12 cellular contexts compared by ENCODE assay signal in genomic region chr9:130660683-130661460, GRCh38. TPM values are rescaled to one million over a fixed set of nuclear protein-coding genes. Genes with fewer than 3 reads are reported as not detected.
DNase-seq lines count a peak whose midpoint lies in the region; ATAC-seq and TF ChIP-seq lines count a peak whose summit lies in the region.
"Had no signal": no experiment of that assay in that cellular context is flagged by ENCODE, and none has a peak within 500 bp of the region (broad histone marks: within the 10 kb centered on the region; RNA-seq: fewer than 3 reads in every experiment).

No MANE protein-coding gene starts in this region.

- whole genome bisulfite sequencing in iPS DF 6.9 (ENCODE audit: insufficient coverage, insufficient read length): no CpG with 5 or more reads among the region's 82 CpGs
- WGBS in smooth muscle cell (ENCODE audit: low lambda C conversion rate): 3% methylated on average over 66 of the region's 82 CpGs

- intact Hi-C loops in CD8-positive, alpha-beta T cell (cut with DNase I, micrococcal nuclease): no loop called here

- peak overlapping the region; percentile 82 for H3K4me2 ChIP-seq in smooth muscle cell

- H3K4me1 Mint-ChIP-seq in CD8-positive, alpha-beta T cell (ENCODE audit: low read depth): peaks cover 26% of the 10 kb centered on the region

- H3K4me1 ChIP-seq in HEK293 (ENCODE audit: control insufficient read depth, insufficient read depth, low read length) (no peaks in the 10 kb centered on the region; the same call in 1 of the 2 replicates), iPS DF 6.9 (ENCODE audit: control insufficient read depth, insufficient read depth, low read length) (peaks cover 2% of the 10 kb centered on the region), smooth muscle cell (ENCODE audit: low read depth) (peaks cover 38% of the 10 kb centered on the region)
- peaks cover 36% of the 10 kb centered on the region for H3K4me1 ChIP-seq in CD8-positive, alpha-beta T cell (ENCODE audit: insufficient read depth, low read length)

- no peak for TF ChIP-seq CTCF in HEK293 (tag by site-specific recombination; IDR thresholded peaks at IDR 0.05)
- TF ChIP-seq CTCF in WERI-Rb-1 (IDR thresholded peaks at IDR 0.05; ENCODE audit: low read depth, low read length): no peak
- no peak for TF ChIP-seq CTCF in smooth muscle cell (IDR thresholded peaks at IDR 0.05; ENCODE audit: borderline replicate concordance, insufficient read depth, poor library complexity, severe bottlenecking)
- no peak for TF ChIP-seq CTCF in CD8-positive, alpha-beta T cell (IDR thresholded peaks at IDR 0.05)

- H3K4me3 ChIP-seq in HEK293 (ENCODE audit: low read depth, low read length): peak overlapping the region; percentile 21
- H3K4me3 ChIP-seq in WERI-Rb-1 (ENCODE audit: low read depth, low read length): peak overlapping the region; percentile 35
- peak overlapping the region; percentile 27; the same call in 1 of the 2 replicates for H3K4me3 ChIP-seq in iPS DF 6.9 (ENCODE audit: low read length)
- H3K4me3 ChIP-seq in smooth muscle cell: peak overlapping the region; percentile 31
- H3K4me3 ChIP-seq in CD8-positive, alpha-beta T cell (ENCODE audit: low read depth, low read length): no peak overlapping the region

- CTCF ChIA-PET in HEK293 (lab: Yijun Ruan, JAX): interaction anchor here (0.6 kb wide), 1 partner anchor 212 kb away, joined by 4 read pairs; no protein-coding TSS in a partner anchor
- CTCF ChIA-PET in CD8-positive, alpha-beta T cell (lab: Charles Lee): no interaction called here

- H3K79me2 ChIP-seq in smooth muscle cell (ENCODE audit: low read depth): no peaks in the 10 kb centered on the region

- H4K20me1 ChIP-seq in smooth muscle cell (ENCODE audit: low read depth): peaks cover 7% of the 10 kb centered on the region

- H3K27me3 Mint-ChIP-seq in CD8-positive, alpha-beta T cell (ENCODE audit: low read depth): peaks cover 55% of the 10 kb centered on the region

- no peak overlapping the region for H3K27ac ChIP-seq in HEK293 (ENCODE audit: extremely low read depth, low read depth, low read length)
- no peak overlapping the region for H3K27ac ChIP-seq in WERI-Rb-1
- no peak overlapping the region for H3K27ac ChIP-seq in iPS DF 6.9 (ENCODE audit: low read length)
- H3K27ac ChIP-seq in smooth muscle cell (ENCODE audit: low read depth): no peak overlapping the region
- H3K27ac ChIP-seq in CD8-positive, alpha-beta T cell (ENCODE audit: low read depth, low read length): no peak overlapping the region
- H3K27ac ChIP-seq: VCaP had no signal

- H3K9me3 Mint-ChIP-seq in CD8-positive, alpha-beta T cell: no peaks in the 10 kb centered on the region

- H3K4me3 Mint-ChIP-seq in CD8-positive, alpha-beta T cell: no peak overlapping the region

- H3K27ac Mint-ChIP-seq in CD8-positive, alpha-beta T cell: no peak overlapping the region

- no peaks in the 10 kb centered on the region for H3K36me3 Mint-ChIP-seq in CD8-positive, alpha-beta T cell

- H3K9me3 ChIP-seq in HEK293 (ENCODE audit: control insufficient read depth, insufficient read depth, low read depth, low read length) (no peaks in the 10 kb centered on the region), WERI-Rb-1 (ENCODE audit: severe bottlenecking) (no peaks in the 10 kb centered on the region), iPS DF 6.9 (ENCODE audit: control insufficient read depth, insufficient read depth, low read length) (no peaks in the 10 kb centered on the region), smooth muscle cell (replicated peaks; ENCODE audit: low read depth) (no peaks in the 10 kb centered on the region)
- H3K9me3 ChIP-seq in CD8-positive, alpha-beta T cell (ENCODE audit: low read length): no peaks in the 10 kb centered on the region

- POLR2A ChIA-PET in HEK293 (lab: Yijun Ruan, JAX): interaction anchor here (0.6 kb wide), 1 partner anchor 219 kb away, joined by 3 read pairs; no protein-coding TSS in a partner anchor
- POLR2A ChIA-PET in CD8-positive, alpha-beta T cell (lab: Charles Lee): no interaction called here

- no peaks in the 10 kb centered on the region for H3F3A ChIP-seq in smooth muscle cell (ENCODE audit: low read depth)

- no peaks in the 10 kb centered on the region for H3K36me3 ChIP-seq in HEK293 (ENCODE audit: control insufficient read depth in 2 of 2, insufficient read depth in 1 of 2, low read length in 2 of 2)
- no peaks in the 10 kb centered on the region for H3K36me3 ChIP-seq in WERI-Rb-1
- H3K36me3 ChIP-seq in iPS DF 6.9 (ENCODE audit: control insufficient read depth, insufficient read depth, low read length): no peaks in the 10 kb centered on the region
- H3K36me3 ChIP-seq in smooth muscle cell (ENCODE audit: low read depth): no peaks in the 10 kb centered on the region
- no peaks in the 10 kb centered on the region for H3K36me3 ChIP-seq in CD8-positive, alpha-beta T cell (ENCODE audit: insufficient read depth, low read length)

- H3K27me3 ChIP-seq in WERI-Rb-1 (ENCODE audit: insufficient read depth, low read depth, severe bottlenecking): peaks cover 95% of the 10 kb centered on the region
- H3K27me3 ChIP-seq in iPS DF 6.9 (ENCODE audit: control insufficient read depth, insufficient read depth, low read length): peaks cover 89% of the 10 kb centered on the region
- peaks cover 100% of the 10 kb centered on the region for H3K27me3 ChIP-seq in smooth muscle cell (ENCODE audit: low read depth)
- H3K27me3 ChIP-seq in CD8-positive, alpha-beta T cell (ENCODE audit: insufficient read depth, low read length): peaks cover 27% of the 10 kb centered on the region

- no peak overlapping the region for H3K9ac ChIP-seq in smooth muscle cell (ENCODE audit: low read depth)

- peak; percentile 33 for DNase-seq in WERI-Rb-1
- DNase-seq in iPS DF 6.9 (ENCODE audit: low read depth, low spot score): no peak
- DNase-seq in smooth muscle cell (lab: John Stamatoyannopoulos, UW; ENCODE audit: unreplicated experiment): no peak
- DNase-seq in activated CD8-positive, alpha-beta memory T cell treated with anti-CD3 and anti-CD28 coated beads, Interleukin-2, amount 50 U/mL, for 48 hours: no peak
- DNase-seq in CD8-positive, alpha-beta T cell: no peak
- DNase-seq in CD1c-positive myeloid dendritic cell (ENCODE audit: extremely low spot score): no peak
- no peak for DNase-seq in GM19238 (ENCODE audit: insufficient read length, low spot score)
- DNase-seq: anterior cingulate cortex, left colon, NCI-H187 treated with DMSO at 0.1 percent for 48 hours had no signal

- ATAC-seq in CD8-positive, alpha-beta T cell: no peak
- ATAC-seq: left colon had no signal

- H2AFZ ChIP-seq in smooth muscle cell (ENCODE audit: low read depth): no peak overlapping the region

TF ChIP-seq in HEK293, 187 proteins besides CTCF, POLR2A, EP300 and RAD21 (continues in another document):
- TF ChIP-seq ZBTB20 (tag by site-specific recombination; IDR thresholded peaks at IDR 0.05) (peak; percentile 80), ZNF335 (tag by site-specific recombination; conservative IDR thresholded peaks at IDR 0.05) (peak; percentile 78), ZNF121 (tag by site-specific recombination; IDR thresholded peaks at IDR 0.05) (no peak), ZBTB26 (tag by site-specific recombination; optimal IDR thresholded peaks at IDR 0.05) (peak; percentile 22), ZIC2 (tag by site-specific recombination; IDR thresholded peaks at IDR 0.05) (0 out of 2 replicates have a peak, but pooled peaks have one; percentile 18), ZNF341 (tag by site-specific recombination; IDR thresholded peaks at IDR 0.05; ENCODE audit: low read depth) (peak; percentile 43), ZNF274 (IDR thresholded peaks at IDR 0.05; ENCODE audit: low read length) (no peak), ZNF274 (tag by site-specific recombination; IDR thresholded peaks at IDR 0.05; ENCODE audit: borderline replicate concordance) (no peak), HIC1 (tag by site-specific recombination; IDR thresholded peaks at IDR 0.05) (no peak), IKZF3 (tag by site-specific recombination; IDR thresholded peaks at IDR 0.05) (no peak), ZNF777 (tag by site-specific recombination; IDR thresholded peaks at IDR 0.05; ENCODE audit: borderline replicate concordance) (peak; percentile 22; the same call in 1 of the 2 replicates), ZBTB17 (tag by site-specific recombination; IDR thresholded peaks at IDR 0.05) (peak; percentile 40; the same call in 1 of the 2 replicates), GLIS2 (tag by site-specific recombination; IDR thresholded peaks at IDR 0.05) (peak; percentile 48), ZEB2 (tag by site-specific recombination; IDR thresholded peaks at IDR 0.05) (0 out of 2 replicates have a peak, but pooled peaks have one; percentile 21), ZNF214 (tag by site-specific recombination; IDR thresholded peaks at IDR 0.05; ENCODE audit: borderline replicate concordance) (no peak)

RNA-seq across cellular contexts. Expression of gene PRDM12, which starts 3.5 kb away (rescaled TPM):
- not detected in 2 replicates for total RNA-seq in smooth muscle cell
- polyA plus RNA-seq in smooth muscle cell: 0.12 TPM in 1 of 2 replicates, not detected in the other
- not detected for total RNA-seq in CD8-positive, alpha-beta T cell
- total RNA-seq: left colon had no signal

RNA-seq across cellular contexts. Expression of gene EXOSC2, which starts 32.7 kb away (rescaled TPM):
- 12.1 and 14.7 TPM in 2 replicates for total RNA-seq in smooth muscle cell
- polyA plus RNA-seq in smooth muscle cell: 15.8 and 17.3 TPM in 2 replicates
- 10 to 100 TPM; 59.1 to 59.9 TPM for total RNA-seq in CD8-positive, alpha-beta T cell
